ENCODE assay signal across 1 cellular context in genomic region chr10:117373848-117374505, GRCh38.
TF ChIP-seq lines count a peak whose summit lies in the region.

No MANE protein-coding gene starts in this region.

TF ChIP-seq in K562, 482 proteins besides CTCF, POLR2A, EP300 and RAD21 (continued from another document):
- TF ChIP-seq ZBTB40 (IDR thresholded peaks at IDR 0.05) (no peak), ZBTB40 (CRISPR knock-in tag; IDR thresholded peaks at IDR 0.05) (no peak), ZNF766 (CRISPR knock-in tag; conservative IDR thresholded peaks at IDR 0.05) (0 out of 2 replicates have a peak, but pooled peaks have one; percentile 37), THAP12 (CRISPR knock-in tag; IDR thresholded peaks at IDR 0.05) (no peak), RBFOX2 (IDR thresholded peaks at IDR 0.05; ENCODE audit: low read depth, low read length) (0 out of 2 replicates have a peak, but pooled peaks have one; percentile 27), UBTF (IDR thresholded peaks at IDR 0.05; ENCODE audit: borderline replicate concordance in 1 of 2, low read depth in 2 of 2, low read length in 2 of 2) (peak in 1 of 2 experiments; percentile 8; a peak in 1 of 4 replicates)
